1 cellular context compared by ENCODE assay signal in the genomic region with DNA sequence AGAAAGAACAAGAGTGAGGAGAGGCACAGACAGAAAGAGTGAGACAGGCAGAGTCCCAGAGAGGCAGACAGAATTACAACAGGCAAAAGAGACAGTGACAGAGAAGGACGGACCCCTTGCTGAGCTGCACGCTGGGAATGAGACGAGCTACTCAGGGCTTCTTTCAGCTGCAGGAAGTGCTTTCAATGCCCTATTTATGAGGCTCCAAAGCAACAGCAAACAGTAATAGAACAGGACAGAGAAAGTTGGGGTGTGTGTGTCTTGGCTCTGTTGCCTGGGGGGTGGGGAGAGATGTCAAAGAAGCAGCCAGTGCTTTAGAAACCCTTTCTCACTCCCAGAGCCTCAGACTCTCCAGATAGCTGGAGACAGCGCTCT.
TF ChIP-seq lines count a peak whose summit lies in the region.

No MANE protein-coding gene starts in this region.

TF ChIP-seq in GM23338, 12 proteins besides CTCF, POLR2A, EP300 and RAD21 (continued from another document):
- TF ChIP-seq, protein P1, sequence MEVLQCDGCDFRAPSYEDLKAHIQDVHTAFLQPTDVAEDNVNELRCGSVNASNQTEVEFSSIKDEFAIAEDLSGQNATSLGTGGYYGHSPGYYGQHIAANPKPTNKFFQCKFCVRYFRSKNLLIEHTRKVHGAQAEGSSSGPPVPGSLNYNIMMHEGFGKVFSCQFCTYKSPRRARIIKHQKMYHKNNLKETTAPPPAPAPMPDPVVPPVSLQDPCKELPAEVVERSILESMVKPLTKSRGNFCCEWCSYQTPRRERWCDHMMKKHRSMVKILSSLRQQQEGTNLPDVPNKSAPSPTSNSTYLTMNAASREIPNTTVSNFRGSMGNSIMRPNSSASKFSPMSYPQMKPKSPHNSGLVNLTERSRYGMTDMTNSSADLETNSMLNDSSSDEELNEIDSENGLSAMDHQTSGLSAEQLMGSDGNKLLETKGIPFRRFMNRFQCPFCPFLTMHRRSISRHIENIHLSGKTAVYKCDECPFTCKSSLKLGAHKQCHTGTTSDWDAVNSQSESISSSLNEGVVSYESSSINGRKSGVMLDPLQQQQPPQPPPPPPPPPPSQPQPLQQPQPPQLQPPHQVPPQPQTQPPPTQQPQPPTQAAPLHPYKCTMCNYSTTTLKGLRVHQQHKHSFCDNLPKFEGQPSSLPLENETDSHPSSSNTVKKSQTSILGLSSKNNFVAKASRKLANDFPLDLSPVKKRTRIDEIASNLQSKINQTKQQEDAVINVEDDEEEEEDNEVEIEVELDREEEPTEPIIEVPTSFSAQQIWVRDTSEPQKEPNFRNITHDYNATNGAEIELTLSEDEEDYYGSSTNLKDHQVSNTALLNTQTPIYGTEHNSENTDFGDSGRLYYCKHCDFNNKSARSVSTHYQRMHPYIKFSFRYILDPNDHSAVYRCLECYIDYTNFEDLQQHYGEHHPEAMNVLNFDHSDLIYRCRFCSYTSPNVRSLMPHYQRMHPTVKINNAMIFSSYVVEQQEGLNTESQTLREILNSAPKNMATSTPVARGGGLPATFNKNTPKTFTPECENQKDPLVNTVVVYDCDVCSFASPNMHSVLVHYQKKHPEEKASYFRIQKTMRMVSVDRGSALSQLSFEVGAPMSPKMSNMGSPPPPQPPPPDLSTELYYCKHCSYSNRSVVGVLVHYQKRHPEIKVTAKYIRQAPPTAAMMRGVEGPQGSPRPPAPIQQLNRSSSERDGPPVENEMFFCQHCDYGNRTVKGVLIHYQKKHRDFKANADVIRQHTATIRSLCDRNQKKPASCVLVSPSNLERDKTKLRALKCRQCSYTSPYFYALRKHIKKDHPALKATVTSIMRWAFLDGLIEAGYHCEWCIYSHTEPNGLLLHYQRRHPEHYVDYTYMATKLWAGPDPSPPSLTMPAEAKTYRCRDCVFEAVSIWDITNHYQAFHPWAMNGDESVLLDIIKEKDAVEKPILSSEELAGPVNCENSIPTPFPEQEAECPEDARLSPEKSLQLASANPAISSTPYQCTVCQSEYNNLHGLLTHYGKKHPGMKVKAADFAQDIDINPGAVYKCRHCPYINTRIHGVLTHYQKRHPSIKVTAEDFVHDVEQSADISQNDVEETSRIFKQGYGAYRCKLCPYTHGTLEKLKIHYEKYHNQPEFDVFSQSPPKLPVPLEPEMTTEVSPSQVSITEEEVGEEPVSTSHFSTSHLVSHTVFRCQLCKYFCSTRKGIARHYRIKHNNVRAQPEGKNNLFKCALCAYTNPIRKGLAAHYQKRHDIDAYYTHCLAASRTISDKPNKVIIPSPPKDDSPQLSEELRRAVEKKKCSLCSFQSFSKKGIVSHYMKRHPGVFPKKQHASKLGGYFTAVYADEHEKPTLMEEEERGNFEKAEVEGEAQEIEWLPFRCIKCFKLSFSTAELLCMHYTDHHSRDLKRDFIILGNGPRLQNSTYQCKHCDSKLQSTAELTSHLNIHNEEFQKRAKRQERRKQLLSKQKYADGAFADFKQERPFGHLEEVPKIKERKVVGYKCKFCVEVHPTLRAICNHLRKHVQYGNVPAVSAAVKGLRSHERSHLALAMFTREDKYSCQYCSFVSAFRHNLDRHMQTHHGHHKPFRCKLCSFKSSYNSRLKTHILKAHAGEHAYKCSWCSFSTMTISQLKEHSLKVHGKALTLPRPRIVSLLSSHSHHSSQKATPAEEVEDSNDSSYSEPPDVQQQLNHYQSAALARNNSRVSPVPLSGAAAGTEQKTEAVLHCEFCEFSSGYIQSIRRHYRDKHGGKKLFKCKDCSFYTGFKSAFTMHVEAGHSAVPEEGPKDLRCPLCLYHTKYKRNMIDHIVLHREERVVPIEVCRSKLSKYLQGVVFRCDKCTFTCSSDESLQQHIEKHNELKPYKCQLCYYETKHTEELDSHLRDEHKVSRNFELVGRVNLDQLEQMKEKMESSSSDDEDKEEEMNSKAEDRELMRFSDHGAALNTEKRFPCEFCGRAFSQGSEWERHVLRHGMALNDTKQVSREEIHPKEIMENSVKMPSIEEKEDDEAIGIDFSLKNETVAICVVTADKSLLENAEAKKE (CRISPR knock-in tag; IDR thresholded peaks at IDR 0.05), result no peak; the same call in none of the 2 replicates
TF ChIP-seq in GM23338: peak in this region for 2.
